Comparison of ENCODE assay signal across 1 cellular context in genomic region chr12:106984588-106985137, GRCh38.
TF ChIP-seq lines count a peak whose summit lies in the region.

No MANE protein-coding gene starts in this region.

TF ChIP-seq in K562, 482 proteins besides CTCF, POLR2A, EP300 and RAD21 (continued from another document and continues in another):
- TF ChIP-seq SFPQ (IDR thresholded peaks at IDR 0.05; ENCODE audit: low read depth, low read length) (no peak), CREB5 (CRISPR knock-in tag; IDR thresholded peaks at IDR 0.05) (no peak; the same call in 1 of the 2 replicates), EHMT2 (IDR thresholded peaks at IDR 0.05) (peak; percentile 94), HEY1 (CRISPR knock-in tag; IDR thresholded peaks at IDR 0.05; ENCODE audit: borderline replicate concordance) (no peak), POLR2AphosphoS2 (IDR thresholded peaks at IDR 0.05; ENCODE audit: low read length) (no peak), TRIM24 (IDR thresholded peaks at IDR 0.05) (peak; percentile 58 to 81; a peak in 3 of 4 replicates), ZNF511 (CRISPR knock-in tag; IDR thresholded peaks at IDR 0.05) (no peak), BCOR (IDR thresholded peaks at IDR 0.05) (0 out of 2 replicates have a peak, but pooled peaks have one; percentile 41), TAF9B (IDR thresholded peaks at IDR 0.05; ENCODE audit: partially characterized antibody) (no peak), ELF4 (CRISPR knock-in tag; IDR thresholded peaks at IDR 0.05) (peak; percentile 40; the same call in 1 of the 2 replicates), SOX6 (IDR thresholded peaks at IDR 0.05) (peak; percentile 62; the same call in 1 of the 2 replicates), ZKSCAN1 (IDR thresholded peaks at IDR 0.05; ENCODE audit: low read depth, low read length) (no peak), ZNF668 (CRISPR knock-in tag; IDR thresholded peaks at IDR 0.05) (0 out of 2 replicates have a peak, but pooled peaks have one; percentile 3), NBN (IDR thresholded peaks at IDR 0.05; ENCODE audit: low read depth) (peak; percentile 93), ETV5 (CRISPR knock-in tag; IDR thresholded peaks at IDR 0.05; ENCODE audit: low read depth) (peak; percentile 45; the same call in 1 of the 2 replicates), ZNF395 (CRISPR knock-in tag; IDR thresholded peaks at IDR 0.05) (no peak), CHAMP1 (IDR thresholded peaks at IDR 0.05) (peak; percentile 81; the same call in 1 of the 2 replicates), CSDE1 (IDR thresholded peaks at IDR 0.05) (0 out of 4 replicates have a peak, but pooled peaks of 1 of the 2 experiments have one; percentile 14), NFXL1 (CRISPR knock-in tag; IDR thresholded peaks at IDR 0.05) (no peak), HDAC1 (IDR thresholded peaks at IDR 0.05) (peak in 1 of 2 experiments; percentile 80; a peak in 2 of 4 replicates), NEUROD1 (IDR thresholded peaks at IDR 0.05; ENCODE audit: borderline replicate concordance, low read depth, low read length, partially characterized antibody) (peak; percentile 22), HMG20A (CRISPR knock-in tag; conservative IDR thresholded peaks at IDR 0.05) (no peak), ZBTB34 (CRISPR knock-in tag; IDR thresholded peaks at IDR 0.05) (no peak), YY1 (IDR thresholded peaks at IDR 0.05; ENCODE audit: borderline replicate concordance in 1 of 3, control insufficient read depth in 1 of 3, extremely low read depth in 1 of 3, insufficient read depth in 3 of 3, insufficient read length in 1 of 3, insufficient replicate concordance in 2 of 3, low read depth in 1 of 3, low read length in 2 of 3) (peak; percentile 18 to 88 (median 20)), CCNT2 (IDR thresholded peaks at IDR 0.05; ENCODE audit: borderline replicate concordance, extremely low read depth, insufficient read length, low read depth, low read length) (peak; percentile 23), MNT (conservative IDR thresholded peaks at IDR 0.05) (peak; percentile 89 to 93), DMBX1 (CRISPR knock-in tag; IDR thresholded peaks at IDR 0.05; ENCODE audit: borderline replicate concordance) (peak; percentile 80), CREB3 (tag; conservative IDR thresholded peaks at IDR 0.05; ENCODE audit: low read depth) (peak; percentile 83), NUFIP1 (IDR thresholded peaks at IDR 0.05; ENCODE audit: partially characterized antibody) (peak; percentile 74), RCOR1 (IDR thresholded peaks at IDR 0.05; ENCODE audit: borderline replicate concordance in 1 of 2, low read depth in 2 of 2, low read length in 2 of 2) (peak in 1 of 2 experiments; percentile 50; a peak in 1 of 4 replicates), KLF16 (IDR thresholded peaks at IDR 0.05) (peak; percentile 65; the same call in 1 of the 2 replicates), BRD4 (IDR thresholded peaks at IDR 0.05) (no peak), HNRNPK (IDR thresholded peaks at IDR 0.05; ENCODE audit: low read depth, low read length, poor library complexity, severe bottlenecking) (no peak), KLF1 (tag; IDR thresholded peaks at IDR 0.05) (0 out of 2 replicates have a peak, but pooled peaks have one; percentile 43), CREM (IDR thresholded peaks at IDR 0.05; ENCODE audit: low read depth) (no peak), BRD9 (IDR thresholded peaks at IDR 0.05; ENCODE audit: low read depth, partially characterized antibody) (peak; percentile 58), PTBP1 (IDR thresholded peaks at IDR 0.05; ENCODE audit: low read depth, low read length) (no peak), TBL1XR1 (IDR thresholded peaks at IDR 0.05; ENCODE audit: low read length in 2 of 2) (peak in 1 of 2 experiments; percentile 57; a peak in 2 of 4 replicates), ZBTB2 (IDR thresholded peaks at IDR 0.05) (peak; percentile 52; the same call in 1 of the 2 replicates), IRF9 (tag; IDR thresholded peaks at IDR 0.05) (no peak), IRF1 (CRISPR knock-in tag; IDR thresholded peaks at IDR 0.05; ENCODE audit: borderline replicate concordance) (no peak), NELFE (IDR thresholded peaks at IDR 0.05; ENCODE audit: insufficient read depth, insufficient read length) (no peak), HMGXB4 (CRISPR knock-in tag; IDR thresholded peaks at IDR 0.05) (no peak), MYC (IDR thresholded peaks at IDR 0.05; ENCODE audit: low read depth, low read length) (peak; percentile 88), MYC (CRISPR knock-in tag; IDR thresholded peaks at IDR 0.05; ENCODE audit: borderline replicate concordance, low read depth) (peak; percentile 44; the same call in 1 of the 2 replicates), NFIX (CRISPR knock-in tag; IDR thresholded peaks at IDR 0.05; ENCODE audit: low read depth) (no peak), TCF3 (CRISPR knock-in tag; IDR thresholded peaks at IDR 0.05) (peak; percentile 80)
